In genomic region chr16:88041986-88042562, GRCh38 we compare ENCODE assay signal across 7 cellular contexts.
DNase-seq lines count a peak whose midpoint lies in the region; ATAC-seq, FAIRE-seq and TF ChIP-seq lines count a peak whose summit lies in the region.
"Not testable (repeated sequence)": the region's sequence is repeated elsewhere in the genome, so short reads cannot be mapped to it uniquely, and the experiment has no call there.

No MANE protein-coding gene starts in this region.

- H3K27ac ChIP-seq in H9 (ENCODE audit: insufficient read length, low read depth, low read length); kidney (ENCODE audit: low read depth in 2 of 2, low read length in 2 of 2): not testable (repeated sequence)

- not testable (repeated sequence) for H3K79me1 ChIP-seq in H9 (ENCODE audit: insufficient read depth, low read depth, low read length, poor library complexity, severe bottlenecking)

- H2BK120ac ChIP-seq in H9 (ENCODE audit: low read depth, low read length, poor library complexity, severe bottlenecking), result not testable (repeated sequence)

- intact Hi-C loops in CD14-positive monocyte (cut with micrococcal nuclease); kidney (cut with DNase I): not testable (repeated sequence)

- H4K5ac ChIP-seq in H9 (ENCODE audit: insufficient read length, low read depth, low read length), result not testable (repeated sequence)

- no CpG with 5 or more reads among the region's 18 CpGs for WGBS in H9 (ENCODE audit: extremely low coverage, insufficient read length, low lambda C conversion rate)

- H3K4me1 Mint-ChIP-seq in CD14-positive monocyte, result peaks cover 45% of the 10 kb centered on the region
- peaks cover 2 to 11% of the 10 kb centered on the region in 2 experiments; a peak in 3 of 4 replicates for H3K4me1 Mint-ChIP-seq in H9
- not testable (repeated sequence) for H3K4me1 Mint-ChIP-seq in T-helper 17 cell; chondrocyte (ENCODE audit: low read depth)
- H3K4me1 Mint-ChIP-seq in nephron progenitor cell, result peaks cover 12% of the 10 kb centered on the region
- H3K4me1 Mint-ChIP-seq in stimulated activated effector memory CD8-positive, alpha-beta T cell treated with anti-CD3 and anti-CD28 coated beads, Interleukin-12 subunit alpha, Interleukin-12 subunit beta, amount 100 ng/mL, for 72 hours, result peaks cover 15% of the 10 kb centered on the region

- H2BK15ac ChIP-seq in H9 (ENCODE audit: low read depth, low read length), result not testable (repeated sequence)

- not testable (repeated sequence) for H2AK5ac ChIP-seq in H9 (ENCODE audit: insufficient read length, low read length)

- peaks cover 63 to 76% of the 10 kb centered on the region in 2 donors for H3K36me3 Mint-ChIP-seq in CD14-positive monocyte
- H3K36me3 Mint-ChIP-seq in H9 (ENCODE audit: insufficient read depth in 1 of 3, low read depth in 3 of 3), result peaks cover 10 to 21% (median 21%) of the 10 kb centered on the region in 3 experiments; a peak in 6 of 7 replicates
- H3K36me3 Mint-ChIP-seq in T-helper 17 cell (ENCODE audit: low read depth), result not testable (repeated sequence)
- H3K36me3 Mint-ChIP-seq in chondrocyte (ENCODE audit: low read depth), result peaks cover 14% of the 10 kb centered on the region
- peaks cover 19% of the 10 kb centered on the region for H3K36me3 Mint-ChIP-seq in nephron progenitor cell (ENCODE audit: low read depth)
- peaks cover 61% of the 10 kb centered on the region for H3K36me3 Mint-ChIP-seq in stimulated activated effector memory CD8-positive, alpha-beta T cell treated with anti-CD3 and anti-CD28 coated beads, Interleukin-12 subunit alpha, Interleukin-12 subunit beta, amount 100 ng/mL, for 72 hours

- not testable (repeated sequence) for H3K56ac ChIP-seq in H9 (ENCODE audit: insufficient read length, low read depth, low read length)

- not testable (repeated sequence) for H3K9ac ChIP-seq in H9 (ENCODE audit: extremely low read depth, insufficient read length, low read length); kidney (ENCODE audit: low read length in 2 of 2)

- H3K36me3 ChIP-seq in kidney (ENCODE audit: control insufficient read depth in 1 of 2, insufficient read depth in 2 of 2, low read length in 2 of 2), result not testable (repeated sequence)

- not testable (repeated sequence) for H3K23ac ChIP-seq in H9 (ENCODE audit: insufficient read length, low read depth, low read length)

- H3K9me3 ChIP-seq in H9 (ENCODE audit: control insufficient read depth, low read depth, low read length); T-helper 17 cell (ENCODE audit: control insufficient read depth, low read length, poor library complexity, severe bottlenecking); kidney (ENCODE audit: control insufficient read depth in 1 of 2, low read length in 2 of 2): not testable (repeated sequence)

- H3T11ph ChIP-seq in H9 (ENCODE audit: low read length), result not testable (repeated sequence)

- not testable (repeated sequence) for H3K23me2 ChIP-seq in H9 (ENCODE audit: insufficient read length, low read depth, low read length, poor library complexity, severe bottlenecking)

- H3K18ac ChIP-seq in H9 (ENCODE audit: insufficient read length, low read depth, low read length), result not testable (repeated sequence)

- H3K79me2 ChIP-seq in H9 (ENCODE audit: insufficient read depth, low read length), result not testable (repeated sequence)

- H3K4me1 ChIP-seq in H9 (ENCODE audit: insufficient read depth, low read length); kidney (ENCODE audit: control insufficient read depth in 1 of 2, insufficient read depth in 1 of 2, low read depth in 1 of 2, low read length in 2 of 2): not testable (repeated sequence)

- H4K8ac ChIP-seq in H9 (replicated peaks; ENCODE audit: insufficient read length, low read depth, low read length), result not testable (repeated sequence)

- peak overlapping the region in 1 of 2 donors; percentile 30 for H3K4me3 Mint-ChIP-seq in CD14-positive monocyte
- H3K4me3 Mint-ChIP-seq in H9; chondrocyte (ENCODE audit: unreplicated experiment); nephron progenitor cell; stimulated activated effector memory CD8-positive, alpha-beta T cell treated with anti-CD3 and anti-CD28 coated beads, Interleukin-12 subunit alpha, Interleukin-12 subunit beta, amount 100 ng/mL, for 72 hours: not testable (repeated sequence)
- H3K4me3 Mint-ChIP-seq in T-helper 17 cell, result peak overlapping the region; percentile 12

- H3K4ac ChIP-seq in H9 (ENCODE audit: low read depth, low read length), result not testable (repeated sequence)

- not testable (repeated sequence) for H3K4me3 ChIP-seq in kidney (ENCODE audit: low read length in 2 of 2)

- not testable (repeated sequence) for H2AFZ ChIP-seq in H9 (ENCODE audit: low read length)

- FAIRE-seq in kidney (lab: Jason Lieb, UNC), result not testable (repeated sequence)

- H2BK12ac ChIP-seq in H9 (ENCODE audit: insufficient read length, low read depth, low read length), result not testable (repeated sequence)

- not testable (repeated sequence) for DNase-seq in CD14-positive monocyte (ENCODE audit: low spot score); H9; T-helper 17 cell; nephron progenitor cell; stimulated activated effector memory CD8-positive, alpha-beta T cell treated with anti-CD3 and anti-CD28 coated beads, Interleukin-12 subunit alpha, Interleukin-12 subunit beta, amount 100 ng/mL, for 72 hours (ENCODE audit: low spot score in 2 of 2)
- DNase-seq in chondrocyte (ENCODE audit: low spot score) (peak; percentile 52), kidney (peak; percentile 67)

- H3K27me3 Mint-ChIP-seq in CD14-positive monocyte (ENCODE audit: low read depth in 3 of 3); H9 (ENCODE audit: low read depth); T-helper 17 cell; chondrocyte (ENCODE audit: low read depth); nephron progenitor cell (ENCODE audit: low read depth, poor library complexity): not testable (repeated sequence)

- not testable (repeated sequence) for H3K9me3 Mint-ChIP-seq in CD14-positive monocyte; H9; chondrocyte (ENCODE audit: low read depth); nephron progenitor cell; stimulated activated effector memory CD8-positive, alpha-beta T cell treated with anti-CD3 and anti-CD28 coated beads, Interleukin-12 subunit alpha, Interleukin-12 subunit beta, amount 100 ng/mL, for 72 hours

- H3K4me2 ChIP-seq in H9 (ENCODE audit: insufficient read depth, insufficient read length, low read length), result not testable (repeated sequence)

- not testable (repeated sequence) for H3K14ac ChIP-seq in H9 (ENCODE audit: insufficient read depth, low read length)

- not testable (repeated sequence) for H2BK20ac ChIP-seq in H9 (ENCODE audit: low read depth, low read length, poor library complexity, severe bottlenecking)

- not testable (repeated sequence) for TF ChIP-seq CTCF in CD14-positive monocyte (IDR thresholded peaks at IDR 0.05); H9 (conservative IDR thresholded peaks at IDR 0.05); chondrocyte (IDR thresholded peaks at IDR 0.05); kidney (IDR thresholded peaks at IDR 0.05; ENCODE audit: borderline replicate concordance, extremely low read depth, insufficient read depth); nephron progenitor cell (IDR thresholded peaks at IDR 0.05)

- H3K27ac Mint-ChIP-seq in CD14-positive monocyte (peak overlapping the region; percentile 17 to 85 (median 76)), H9 (peak overlapping the region; percentile 36 to 75 (median 44); a peak in 4 of 7 replicates), nephron progenitor cell (peak overlapping the region; percentile 94)
- not testable (repeated sequence) for H3K27ac Mint-ChIP-seq in T-helper 17 cell; chondrocyte (ENCODE audit: unreplicated experiment)
- H3K27ac Mint-ChIP-seq in stimulated activated effector memory CD8-positive, alpha-beta T cell treated with anti-CD3 and anti-CD28 coated beads, Interleukin-12 subunit alpha, Interleukin-12 subunit beta, amount 100 ng/mL, for 72 hours, result peak overlapping the region; percentile 82

- not testable (repeated sequence) for H3K27me3 ChIP-seq in H9 (ENCODE audit: insufficient read depth, low read length)

- H4K91ac ChIP-seq in H9 (ENCODE audit: insufficient read length, low read depth, low read length), result not testable (repeated sequence)

- not testable (repeated sequence) for H4K20me1 ChIP-seq in H9 (ENCODE audit: control insufficient read depth, insufficient read depth, insufficient read length)

- ATAC-seq in T-helper 17 cell, result not testable (repeated sequence)
- peak; percentile 21 for ATAC-seq in stimulated activated effector memory CD8-positive, alpha-beta T cell treated with anti-CD3 and anti-CD28 coated beads, Interleukin-12 subunit alpha, Interleukin-12 subunit beta, amount 100 ng/mL, for 72 hours

- H2BK5ac ChIP-seq in H9 (ENCODE audit: insufficient read length, low read length), result not testable (repeated sequence)
